ENCODE assay signal across 16 cellular contexts in genomic region chr9:136759001-136759400, GRCh38. TPM values are rescaled to one million over a fixed set of nuclear protein-coding genes. Genes with fewer than 3 reads are reported as not detected.
DNase-seq lines count a peak whose midpoint lies in the region; ATAC-seq and TF ChIP-seq lines count a peak whose summit lies in the region.
"Had no signal": no experiment of that assay in that cellular context is flagged by ENCODE, and none has a peak within 500 bp of the region (broad histone marks: within the 10 kb centered on the region; RNA-seq: fewer than 3 reads in every experiment).

No MANE protein-coding gene starts in this region.

- H3K27ac Mint-ChIP-seq in activated naive CD8-positive, alpha-beta T cell treated with anti-CD3 and anti-CD28 coated beads, Interleukin-2, amount 10 ng/mL, durations not matched to agents 7 days and 5 days = no peak overlapping the region
- no peak overlapping the region for H3K27ac Mint-ChIP-seq in activated naive CD8-positive, alpha-beta T cell treated with anti-CD3 and anti-CD28 coated beads, Interleukin-2, amount 50 U/mL, for 24 hours
- H3K27ac Mint-ChIP-seq: CD14-positive monocyte had no signal

- no peak overlapping the region for H3K4me3 ChIP-seq in osteoblast (ENCODE audit: insufficient read depth, low read length)

- H4K20me1 ChIP-seq in osteoblast (ENCODE audit: insufficient read depth, low read length) = no peaks in the 10 kb centered on the region

- peak; percentile 27 for DNase-seq in activated naive CD8-positive, alpha-beta T cell treated with anti-CD3 and anti-CD28 coated beads, Interleukin-2, amount 10 ng/mL, durations not matched to agents 7 days and 5 days
- no peak for DNase-seq in activated naive CD8-positive, alpha-beta T cell treated with anti-CD3 and anti-CD28 coated beads, Interleukin-2, amount 50 U/mL, for 24 hours
- DNase-seq in islet precursor cell = peak; percentile 37
- DNase-seq in osteoblast (ENCODE audit: insufficient read length, low spot score, missing footprints) = peak; percentile 63
- DNase-seq in NCI-H146 (lab: John Stamatoyannopoulos, UW) = no peak
- no peak for DNase-seq in cerebellum (ENCODE audit: low spot score)
- DNase-seq in NCI-H187 (lab: John Stamatoyannopoulos, UW) = no peak
- DNase-seq: GF-D8, IMR-90, NCI-H1930 had no signal

- H3K4me1 Mint-ChIP-seq in activated naive CD8-positive, alpha-beta T cell treated with anti-CD3 and anti-CD28 coated beads, Interleukin-2, amount 10 ng/mL, durations not matched to agents 7 days and 5 days = no peaks in the 10 kb centered on the region
- peaks cover 2% of the 10 kb centered on the region for H3K4me1 Mint-ChIP-seq in activated naive CD8-positive, alpha-beta T cell treated with anti-CD3 and anti-CD28 coated beads, Interleukin-2, amount 50 U/mL, for 24 hours

- no peak overlapping the region for H3K4me3 Mint-ChIP-seq in activated naive CD8-positive, alpha-beta T cell treated with anti-CD3 and anti-CD28 coated beads, Interleukin-2, amount 10 ng/mL, durations not matched to agents 7 days and 5 days
- no peak overlapping the region for H3K4me3 Mint-ChIP-seq in activated naive CD8-positive, alpha-beta T cell treated with anti-CD3 and anti-CD28 coated beads, Interleukin-2, amount 50 U/mL, for 24 hours
- H3K4me3 Mint-ChIP-seq: CD14-positive monocyte had no signal

- peaks cover 3% of the 10 kb centered on the region for H3K36me3 Mint-ChIP-seq in activated naive CD8-positive, alpha-beta T cell treated with anti-CD3 and anti-CD28 coated beads, Interleukin-2, amount 10 ng/mL, durations not matched to agents 7 days and 5 days
- no peaks in the 10 kb centered on the region for H3K36me3 Mint-ChIP-seq in activated naive CD8-positive, alpha-beta T cell treated with anti-CD3 and anti-CD28 coated beads, Interleukin-2, amount 50 U/mL, for 24 hours (ENCODE audit: low read depth)

- H3K36me3 ChIP-seq in osteoblast (ENCODE audit: insufficient read depth, low read length) = no peaks in the 10 kb centered on the region

- TF ChIP-seq CTCF in osteoblast (IDR thresholded peaks at IDR 0.05; ENCODE audit: extremely low read depth, low read depth, low read length) = no peak

- ATAC-seq in activated naive CD8-positive, alpha-beta T cell treated with anti-CD3 and anti-CD28 coated beads, Interleukin-2, amount 10 ng/mL, durations not matched to agents 7 days and 5 days (ENCODE audit: low read depth) = no peak
- no peak for ATAC-seq in activated naive CD8-positive, alpha-beta T cell treated with anti-CD3 and anti-CD28 coated beads, Interleukin-2, amount 50 U/mL, for 24 hours

- no peaks in the 10 kb centered on the region for H3K27me3 ChIP-seq in osteoblast (ENCODE audit: insufficient read depth, low read length)

- no peak overlapping the region for H3K27ac ChIP-seq in osteoblast (ENCODE audit: low read depth, low read length)
- H3K27ac ChIP-seq: KMS-11 had no signal

- H2AFZ ChIP-seq in osteoblast (ENCODE audit: low read length) = no peak overlapping the region

- peaks cover 2% of the 10 kb centered on the region for H3K27me3 Mint-ChIP-seq in activated naive CD8-positive, alpha-beta T cell treated with anti-CD3 and anti-CD28 coated beads, Interleukin-2, amount 10 ng/mL, durations not matched to agents 7 days and 5 days
- H3K27me3 Mint-ChIP-seq in activated naive CD8-positive, alpha-beta T cell treated with anti-CD3 and anti-CD28 coated beads, Interleukin-2, amount 50 U/mL, for 24 hours = peaks cover 7% of the 10 kb centered on the region

- peaks cover 6% of the 10 kb centered on the region for H3K9me3 ChIP-seq in osteoblast (ENCODE audit: low read depth, low read length)

- H3K4me1 ChIP-seq in osteoblast (ENCODE audit: insufficient read depth, low read length) = no peaks in the 10 kb centered on the region

- no peak overlapping the region for H3K4me2 ChIP-seq in osteoblast (ENCODE audit: insufficient read depth, low read length)
- H3K4me2 ChIP-seq: KMS-11 had no signal

- no peaks in the 10 kb centered on the region for H3K79me2 ChIP-seq in osteoblast (ENCODE audit: insufficient read depth, low read length)

- POLR2A ChIA-PET in activated naive CD8-positive, alpha-beta T cell treated with anti-CD3 and anti-CD28 coated beads, Interleukin-2, amount 10 ng/mL, durations not matched to agents 7 days and 5 days (lab: Charles Lee) = no interaction called here

- H3K9me3 Mint-ChIP-seq in activated naive CD8-positive, alpha-beta T cell treated with anti-CD3 and anti-CD28 coated beads, Interleukin-2, amount 10 ng/mL, durations not matched to agents 7 days and 5 days = peaks cover 2% of the 10 kb centered on the region
- no peaks in the 10 kb centered on the region for H3K9me3 Mint-ChIP-seq in activated naive CD8-positive, alpha-beta T cell treated with anti-CD3 and anti-CD28 coated beads, Interleukin-2, amount 50 U/mL, for 24 hours

RNA-seq across cellular contexts. Expression of gene LCN8, which starts 1.0 kb away (rescaled TPM):
- total RNA-seq in activated naive CD8-positive, alpha-beta T cell treated with anti-CD3 and anti-CD28 coated beads, Interleukin-2, amount 10 ng/mL, durations not matched to agents 7 days and 5 days = not detected
- not detected in 2 replicates for total RNA-seq in osteoblast
- total RNA-seq in cerebellum = not detected
- total RNA-seq: H1, IMR-90, NCI-H460, Right ventricle myocardium superior, SK-MEL-5 had no signal

RNA-seq across cellular contexts. Expression of gene LCN15, which starts 5.3 kb away (rescaled TPM):
- total RNA-seq in activated naive CD8-positive, alpha-beta T cell treated with anti-CD3 and anti-CD28 coated beads, Interleukin-2, amount 10 ng/mL, durations not matched to agents 7 days and 5 days = not detected
- total RNA-seq in osteoblast (not detected in 2 replicates), cerebellum (not detected)
- total RNA-seq: IMR-90, NCI-H460, Right ventricle myocardium superior had no signal

RNA-seq across cellular contexts. Expression of gene LCN6, which starts 10.7 kb away (rescaled TPM):
- not detected for total RNA-seq in activated naive CD8-positive, alpha-beta T cell treated with anti-CD3 and anti-CD28 coated beads, Interleukin-2, amount 10 ng/mL, durations not matched to agents 7 days and 5 days
- total RNA-seq in osteoblast = not detected in 2 replicates
- not detected for total RNA-seq in cerebellum
- total RNA-seq: H1, IMR-90, NCI-H460, SK-MEL-5 had no signal

RNA-seq across cellular contexts. Expression of gene LCN10, which starts 16.3 kb away (rescaled TPM):
- total RNA-seq in activated naive CD8-positive, alpha-beta T cell treated with anti-CD3 and anti-CD28 coated beads, Interleukin-2, amount 10 ng/mL, durations not matched to agents 7 days and 5 days = 1 to 10 TPM in 1 of 2 experiments, under 1 TPM in 1; 1.00 to 1.0 TPM
- not detected in 2 replicates for total RNA-seq in osteoblast
- not detected for total RNA-seq in cerebellum
- total RNA-seq: IMR-90, NCI-H460, SK-MEL-5 had no signal

RNA-seq across cellular contexts. Expression of gene TMEM141, which starts 32.1 kb away (rescaled TPM):
- 10 to 100 TPM; 37.5 to 43.6 TPM for total RNA-seq in activated naive CD8-positive, alpha-beta T cell treated with anti-CD3 and anti-CD28 coated beads, Interleukin-2, amount 10 ng/mL, durations not matched to agents 7 days and 5 days
- 31.8 and 39.8 TPM in 2 replicates for total RNA-seq in osteoblast
- 14.7 TPM for total RNA-seq in cerebellum

Comparison
In these comparisons a context has a peak if more than half of its experiments do, and no peak if none do; other contexts are left out.
1. DNase-seq: peak in activated naive CD8-positive, alpha-beta T cell treated with anti-CD3 and anti-CD28 coated beads, Interleukin-2, amount 10 ng/mL, durations not matched to agents 7 days and 5 days (single experiment), islet precursor cell (single experiment) and osteoblast (single experiment); none in activated naive CD8-positive, alpha-beta T cell treated with anti-CD3 and anti-CD28 coated beads, Interleukin-2, amount 50 U/mL, for 24 hours (single experiment), NCI-H146 (single experiment), cerebellum (single experiment) and NCI-H187 (0 of 2).